Comparison of ENCODE assay signal across 18 cellular contexts in the genomic region with DNA sequence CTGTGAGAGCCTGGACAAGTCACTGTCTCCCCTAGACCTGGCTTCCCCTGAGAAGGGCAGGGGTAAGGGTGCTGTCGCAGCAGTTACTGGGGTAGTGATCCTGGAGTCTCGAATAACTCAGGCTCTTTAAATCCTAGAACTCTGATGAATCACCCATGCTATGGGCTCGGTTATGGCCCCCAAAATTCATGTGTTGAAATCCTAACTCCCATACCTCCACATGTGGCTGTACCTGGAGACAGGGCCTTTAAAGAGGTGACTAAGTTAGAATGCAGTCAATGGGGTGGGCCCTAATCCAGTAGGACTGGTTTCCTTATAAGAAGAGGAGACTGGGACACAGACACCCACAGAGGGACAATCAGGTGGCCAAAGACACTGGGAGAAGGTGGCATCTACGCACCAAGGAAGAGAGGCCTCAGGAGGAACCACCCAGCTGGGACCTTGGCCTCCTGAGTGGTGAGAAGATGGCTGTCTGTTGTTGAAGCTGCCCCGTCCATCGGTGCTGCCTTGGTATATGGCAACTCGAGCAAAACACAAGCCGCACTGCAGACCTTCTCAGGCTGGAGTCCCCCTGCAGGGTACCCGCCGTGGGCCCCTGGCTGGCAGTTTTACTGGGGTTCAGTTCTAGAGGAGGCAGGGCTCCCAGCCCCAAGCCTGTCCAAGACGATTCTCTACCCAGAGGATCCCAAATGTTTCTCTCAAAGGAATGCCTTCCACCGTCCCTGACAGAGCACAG. TPM values are rescaled to one million over a fixed set of nuclear protein-coding genes. Genes with fewer than 3 reads are reported as not detected.
DNase-seq lines count a peak whose midpoint lies in the region; ATAC-seq, FAIRE-seq and TF ChIP-seq lines count a peak whose summit lies in the region.
"Had no signal": no experiment of that assay in that cellular context is flagged by ENCODE, and none has a peak within 500 bp of the region (broad histone marks: within the 10 kb centered on the region; RNA-seq: fewer than 3 reads in every experiment).

No MANE protein-coding gene starts in this region.

- no peak for TF ChIP-seq RAD21 in A549 (conservative IDR thresholded peaks at IDR 0.05 in 1 of 2, IDR thresholded peaks at IDR 0.05 in 1 of 2)

- H3K4me2 ChIP-seq in A549 = peak overlapping the region; percentile 69

- no peak overlapping the region for H3K4me3 ChIP-seq in A549
- H3K4me3 ChIP-seq in breast epithelium = peak overlapping the region in 1 of 3 donors; percentile 43
- H3K4me3 ChIP-seq in ovary = no peak overlapping the region
- H3K4me3 ChIP-seq: dorsolateral prefrontal cortex had no signal

- peaks cover 1% of the 10 kb centered on the region for H3K27me3 Mint-ChIP-seq in glutamatergic neuron (ENCODE audit: unreplicated experiment)
- H3K27me3 Mint-ChIP-seq in immature natural killer cell (ENCODE audit: low read depth in 3 of 3) = peaks cover 2 to 5% (median 3%) of the 10 kb centered on the region in 3 donors

- H3K27me3 ChIP-seq in breast epithelium = no peaks in the 10 kb centered on the region
- H3K27me3 ChIP-seq in ovary = no peaks in the 10 kb centered on the region

- TF ChIP-seq EP300 in A549 (IDR thresholded peaks at IDR 0.05) (no peak), ovary (IDR thresholded peaks at IDR 0.05) (no peak)

- ATAC-seq in A549 = peak in 1 of 2 experiments; percentile 7; a peak in 2 of 6 replicates
- no peak for ATAC-seq in GM19395 (IDR thresholded peaks at IDR 0.05; ENCODE audit: unreplicated experiment)

- H3K4me3 Mint-ChIP-seq in glutamatergic neuron (ENCODE audit: unreplicated experiment) (no peak overlapping the region), immature natural killer cell (no peak overlapping the region)

- WGBS in A549 (ENCODE audit: missing lambda C conversion rate) = 70% methylated on average over 12 of the region's 12 CpGs
- WGBS in ovary, 3 donors = 88 to 94% (median 90%) methylated on average over 11 to 12 of the region's 12 CpGs

- H3K4me1 Mint-ChIP-seq in glutamatergic neuron (ENCODE audit: low read depth, unreplicated experiment) (peaks cover 25% of the 10 kb centered on the region), immature natural killer cell (no peaks in the 10 kb centered on the region)

- TF ChIP-seq CTCF in A549 (IDR thresholded peaks at IDR 0.05) (no peak), breast epithelium (IDR thresholded peaks at IDR 0.05) (no peak), glutamatergic neuron (IDR thresholded peaks at IDR 0.05; ENCODE audit: partially characterized antibody, unreplicated experiment) (no peak), ovary (IDR thresholded peaks at IDR 0.05) (no peak)

- H3K9me3 Mint-ChIP-seq in glutamatergic neuron (ENCODE audit: unreplicated experiment) (no peaks in the 10 kb centered on the region), immature natural killer cell (no peaks in the 10 kb centered on the region)

- FAIRE-seq in A549 (lab: Jason Lieb, UNC) = no peak

- intact Hi-C loops in breast epithelium (cut with DNase I; ENCODE audit: low total_unique reads) = loop anchor here (10.0 kb wide), 1 partner anchor 1207 kb away; the partner anchor contains the start of gene TSPO
- intact Hi-C loops in ovary (cut with DNase I) = no loop called here

- H3K36me3 Mint-ChIP-seq in glutamatergic neuron (ENCODE audit: unreplicated experiment) (no peaks in the 10 kb centered on the region), immature natural killer cell (no peaks in the 10 kb centered on the region)

- H3K36me3 ChIP-seq in breast epithelium = no peaks in the 10 kb centered on the region
- H3K36me3 ChIP-seq in ovary = no peaks in the 10 kb centered on the region

- H3K9me3 ChIP-seq in A549 (no peaks in the 10 kb centered on the region), breast epithelium (no peaks in the 10 kb centered on the region), ovary (no peaks in the 10 kb centered on the region)

- H3K27ac Mint-ChIP-seq in glutamatergic neuron (ENCODE audit: unreplicated experiment) (no peak overlapping the region), immature natural killer cell (no peak overlapping the region)

- H3K4me1 ChIP-seq in A549 (peaks cover 67% of the 10 kb centered on the region), breast epithelium (peaks cover 12 to 15% of the 10 kb centered on the region in 2 donors), ovary (ENCODE audit: insufficient read depth) (peaks cover 23% of the 10 kb centered on the region)
- H3K4me1 ChIP-seq: parathyroid adenoma had no signal

- POLR2A ChIA-PET in A549 (lab: Yijun Ruan, JAX) = interaction anchor here (1.6 kb wide), 1 partner anchor 21 kb away, joined by 3 read pairs; no protein-coding TSS in a partner anchor

- H3K27ac ChIP-seq in A549 = peak overlapping the region; percentile 93 to 98
- peak overlapping the region; percentile 3 to 79 for H3K27ac ChIP-seq in breast epithelium
- H3K27ac ChIP-seq in ovary = peak overlapping the region in 1 of 2 donors; percentile 20
- H3K27ac ChIP-seq: dorsolateral prefrontal cortex, parathyroid adenoma had no signal

- CTCF ChIA-PET in A549 (lab: Yijun Ruan, JAX) = interaction anchor here (0.8 to 1.7 kb wide), 4 partner anchors 158 to 368 kb away, joined by 3 to 7 read pairs (median 3); no protein-coding TSS in a partner anchor

- DNase-seq in A549 (ENCODE audit: low read depth in 1 of 2, low spot score in 1 of 2) = peak in 1 of 2 experiments; percentile 18
- no peak for DNase-seq in breast epithelium (ENCODE audit: low spot score in 2 of 2)
- peak; percentile 13 for DNase-seq in glutamatergic neuron
- DNase-seq in ovary = peak; percentile 7 to 36 (median 22)
- no peak for DNase-seq in immature natural killer cell
- DNase-seq in NOMO-1 (lab: John Stamatoyannopoulos, UW; ENCODE audit: unreplicated experiment in 2 of 2) = no peak
- no peak for DNase-seq in COLO668 (lab: John Stamatoyannopoulos, UW; ENCODE audit: unreplicated experiment)
- DNase-seq: activated effector memory CD4-positive, alpha-beta T cell treated with Interleukin-2 at 50 U/mL for 16 hours; GDM1; midbrain; NCI-H1694; NCI-H446; OCI-M1; SW 1271 had no signal

- TF ChIP-seq POLR2A in A549 (IDR thresholded peaks at IDR 0.05; ENCODE audit: low read length) (no peak), breast epithelium (IDR thresholded peaks at IDR 0.05) (no peak), ovary (IDR thresholded peaks at IDR 0.05) (no peak)

TF ChIP-seq in A549, 52 proteins besides CTCF, POLR2A, EP300 and RAD21:
- TF ChIP-seq JUN (IDR thresholded peaks at IDR 0.05) (0 out of 5 replicates have a peak, but pooled peaks of 1 of the 2 experiments have one; percentile 8), MYC (IDR thresholded peaks at IDR 0.05; ENCODE audit: borderline replicate concordance, low read length) (no peak)

RNA-seq across cellular contexts. Expression of gene SHISAL1, which starts 48.8 kb away (rescaled TPM):
- polyA plus RNA-seq in A549 (2011; rRNA removed) (0.61 and 0.79 TPM in 2 replicates), A549 (2017; fragmentation: RNase III; extraction: RNeasy Plus Mini Kit Qiagen cat#74134 plus additional on column Dnase treatment) (1.9 to 2.4 TPM (median 2.2 TPM) in 3 replicates), ovary (1 to 10 TPM in 1 of 2 donors, under 1 TPM in 1; 0.33 to 4.2 TPM), immature natural killer cell (not detected)
- polyA plus RNA-seq in A549 (2012; cell fraction: cytosol; rRNA removed) = 0.56 and 0.80 TPM in 2 replicates
- polyA plus RNA-seq in A549 (2012; cell fraction: nucleus; rRNA removed) = 0.74 and 0.80 TPM in 2 replicates
- 1.3 and 1.4 TPM in 2 replicates for polyA minus RNA-seq in A549 (2011; rRNA and poly(A)+ RNA removed)
- total RNA-seq in breast epithelium (1 to 10 TPM in 1 of 3 donors, under 1 TPM in 2; 0.32 to 1.2 (median 0.33) TPM), glutamatergic neuron (ENCODE audit: unreplicated experiment) (3.2 TPM), ovary (1 to 10 TPM in 4 of 7 donors, under 1 TPM in 3; 0.35 to 4.5 (median 2.0) TPM)
- total RNA-seq: activated CD8-positive, alpha-beta memory T cell treated with anti-CD3 and anti-CD28 coated beads for 36 hours had no signal

Comparison
In these comparisons a context has a peak if more than half of its experiments do, and no peak if none do; other contexts are left out.
1. DNase-seq: peak in glutamatergic neuron (single experiment) and ovary (5 of 5); none in breast epithelium (0 of 2), immature natural killer cell (0 of 3), NOMO-1 (0 of 2) and COLO668 (single experiment).